ENCODE assay signal across 9 cellular contexts in genomic region chr6:79048611-79049010, GRCh38. TPM values are rescaled to one million over a fixed set of nuclear protein-coding genes. Genes with fewer than 3 reads are reported as not detected.
DNase-seq lines count a peak whose midpoint lies in the region; ATAC-seq and TF ChIP-seq lines count a peak whose summit lies in the region.
"Had no signal": no experiment of that assay in that cellular context is flagged by ENCODE, and none has a peak within 500 bp of the region (broad histone marks: within the 10 kb centered on the region; RNA-seq: fewer than 3 reads in every experiment).

No MANE protein-coding gene starts in this region.

- H3K36me3 ChIP-seq in breast epithelium, result no peaks in the 10 kb centered on the region
- peaks cover 0 to 22% (median 11%) of the 10 kb centered on the region in 4 donors for H3K36me3 ChIP-seq in transverse colon

- H3K36me3 Mint-ChIP-seq in MCF 10A (ENCODE audit: insufficient read depth, unreplicated experiment), result peaks cover 49% of the 10 kb centered on the region
- peaks cover 42% of the 10 kb centered on the region for H3K36me3 Mint-ChIP-seq in activated naive CD8-positive, alpha-beta T cell treated with anti-CD3 and anti-CD28 coated beads, Interleukin-2, amount 50 U/mL, for 24 hours (ENCODE audit: low read depth)

- H3K4me1 ChIP-seq in breast epithelium (no peaks in the 10 kb centered on the region), transverse colon (no peaks in the 10 kb centered on the region)

- no peak overlapping the region for H3K27ac ChIP-seq in breast epithelium
- no peak overlapping the region for H3K27ac ChIP-seq in transverse colon

- WGBS in transverse colon (ENCODE audit: low coverage in 1 of 2), 2 donors, result 85 to 92% methylated on average over 2 of the region's 2 CpGs

- no peak overlapping the region for H3K4me3 ChIP-seq in breast epithelium
- H3K4me3 ChIP-seq in epithelial cell of esophagus (ENCODE audit: low read length), result no peak overlapping the region
- H3K4me3 ChIP-seq in transverse colon, result no peak overlapping the region

- peaks cover 8% of the 10 kb centered on the region for H3K9me3 Mint-ChIP-seq in MCF 10A (ENCODE audit: unreplicated experiment)
- peaks cover 10% of the 10 kb centered on the region for H3K9me3 Mint-ChIP-seq in activated naive CD8-positive, alpha-beta T cell treated with anti-CD3 and anti-CD28 coated beads, Interleukin-2, amount 50 U/mL, for 24 hours

- no TSS peak for BruUV-seq in MCF 10A (replicated peaks; lab: Mats Ljungman, UMichigan)

- CTCF ChIA-PET in MCF 10A (lab: Yijun Ruan, JAX), result interaction anchor here (0.6 to 1.6 kb wide), 5 partner anchors 12 to 95 kb away, joined by 3 to 4 read pairs (median 4); no protein-coding TSS in a partner anchor

- TF ChIP-seq EP300 in transverse colon (IDR thresholded peaks at IDR 0.05; ENCODE audit: low read depth), result no peak

- TF ChIP-seq POLR2A in breast epithelium (IDR thresholded peaks at IDR 0.05) (no peak), transverse colon (IDR thresholded peaks at IDR 0.05) (no peak)

- TF ChIP-seq CTCF in MCF 10A (IDR thresholded peaks at IDR 0.05; ENCODE audit: unreplicated experiment) (peak; percentile 44), breast epithelium (IDR thresholded peaks at IDR 0.05) (no peak), epithelial cell of esophagus (IDR thresholded peaks at IDR 0.05; ENCODE audit: insufficient read depth, low read depth, low read length, missing control alignments) (peak; percentile 65), transverse colon (IDR thresholded peaks at IDR 0.05) (peak; percentile 18 to 39 (median 32))

- no peaks in the 10 kb centered on the region for H3K9me3 ChIP-seq in breast epithelium
- no peaks in the 10 kb centered on the region for H3K9me3 ChIP-seq in transverse colon

- no peaks in the 10 kb centered on the region for H3K27me3 Mint-ChIP-seq in MCF 10A (ENCODE audit: insufficient read depth, unreplicated experiment)
- no peaks in the 10 kb centered on the region for H3K27me3 Mint-ChIP-seq in activated naive CD8-positive, alpha-beta T cell treated with anti-CD3 and anti-CD28 coated beads, Interleukin-2, amount 50 U/mL, for 24 hours
- H3K27me3 Mint-ChIP-seq: activated B cell treated with CpG ODN at 0.5 μM for 24 hours had no signal

- H3K27me3 ChIP-seq in breast epithelium (no peaks in the 10 kb centered on the region), transverse colon (no peaks in the 10 kb centered on the region)

- peak; percentile 47 for DNase-seq in MCF 10A (ENCODE audit: unreplicated experiment)
- DNase-seq in breast epithelium (ENCODE audit: low spot score in 2 of 2), result no peak
- peak; percentile 3 for DNase-seq in NCI-H446 treated with DMSO at 0.1 percent for 48 hours (lab: John Stamatoyannopoulos, UW)
- peak; percentile 49 for DNase-seq in epithelial cell of esophagus (ENCODE audit: low read depth)
- no peak for DNase-seq in transverse colon
- no peak for DNase-seq in NCI-H2081 treated with DMSO at 0.1 percent for 48 hours (lab: John Stamatoyannopoulos, UW)
- DNase-seq in activated naive CD8-positive, alpha-beta T cell treated with anti-CD3 and anti-CD28 coated beads, Interleukin-2, amount 50 U/mL, for 24 hours, result no peak
- DNase-seq: activated B cell treated with CpG ODN at 0.5 μM for 24 hours had no signal

- no peak for ATAC-seq in HG03039 (IDR thresholded peaks at IDR 0.05; ENCODE audit: unreplicated experiment)
- ATAC-seq in activated naive CD8-positive, alpha-beta T cell treated with anti-CD3 and anti-CD28 coated beads, Interleukin-2, amount 50 U/mL, for 24 hours, result no peak

- H3K4me3 Mint-ChIP-seq in MCF 10A (ENCODE audit: unreplicated experiment), result no peak overlapping the region
- H3K4me3 Mint-ChIP-seq in activated naive CD8-positive, alpha-beta T cell treated with anti-CD3 and anti-CD28 coated beads, Interleukin-2, amount 50 U/mL, for 24 hours, result no peak overlapping the region
- H3K4me3 Mint-ChIP-seq: activated B cell treated with CpG ODN at 0.5 μM for 24 hours had no signal

- intact Hi-C loops in MCF 10A (cut with micrococcal nuclease), result no loop called here
- intact Hi-C loops in breast epithelium (cut with DNase I; ENCODE audit: low total_unique reads), result loop anchor here (5.0 kb wide), 1 partner anchor 579 kb away; no protein-coding TSS in a partner anchor
- intact Hi-C loops in transverse colon (cut with DNase I; ENCODE audit: low total_unique reads), result no loop called here

- no peak overlapping the region for H3K27ac Mint-ChIP-seq in MCF 10A (ENCODE audit: low read depth, unreplicated experiment)
- H3K27ac Mint-ChIP-seq in activated naive CD8-positive, alpha-beta T cell treated with anti-CD3 and anti-CD28 coated beads, Interleukin-2, amount 50 U/mL, for 24 hours, result no peak overlapping the region

- in situ Hi-C loops in transverse colon (cut with MboI; ENCODE audit: low pct_ligation_motif_present in 1 of 4, low pct_unique_long_range_greater_than_20kb in 1 of 4, low sequenced_read_pairs in 3 of 4), result no loop called here

- POLR2A ChIA-PET in MCF 10A (lab: Yijun Ruan, JAX), result interaction anchor here (0.9 to 1.4 kb wide), 3 partner anchors 12 to 21 kb away, joined by 4 to 5 read pairs (median 4); no protein-coding TSS in a partner anchor

- H3K4me1 Mint-ChIP-seq in MCF 10A (ENCODE audit: insufficient read depth, unreplicated experiment), result peaks cover 7% of the 10 kb centered on the region
- peaks cover 12% of the 10 kb centered on the region for H3K4me1 Mint-ChIP-seq in activated naive CD8-positive, alpha-beta T cell treated with anti-CD3 and anti-CD28 coated beads, Interleukin-2, amount 50 U/mL, for 24 hours

RNA-seq across cellular contexts. Expression of gene PHIP, which starts 29.4 kb away (rescaled TPM):
- total RNA-seq in MCF 10A (2022) (25.3 and 26.5 TPM in 2 replicates), breast epithelium (10 to 100 TPM; 31.7 to 73.6 (median 44.9) TPM), transverse colon (10 to 100 TPM; 12.1 to 34.5 (median 20.7) TPM)

Comparison
In these comparisons a context has a peak if more than half of its experiments do, and no peak if none do; other contexts are left out.
1. DNase-seq: peak in MCF 10A (single experiment), NCI-H446 treated with DMSO at 0.1 percent for 48 hours (single experiment) and epithelial cell of esophagus (single experiment); none in breast epithelium (0 of 2), transverse colon (single experiment), NCI-H2081 treated with DMSO at 0.1 percent for 48 hours (single experiment) and activated naive CD8-positive, alpha-beta T cell treated with anti-CD3 and anti-CD28 coated beads, Interleukin-2, amount 50 U/mL, for 24 hours (single experiment).
2. CTCF ChIP-seq: peak in MCF 10A (single experiment), epithelial cell of esophagus (single experiment) and transverse colon (5 of 5); none in breast epithelium (0 of 3).